In the genomic region with DNA sequence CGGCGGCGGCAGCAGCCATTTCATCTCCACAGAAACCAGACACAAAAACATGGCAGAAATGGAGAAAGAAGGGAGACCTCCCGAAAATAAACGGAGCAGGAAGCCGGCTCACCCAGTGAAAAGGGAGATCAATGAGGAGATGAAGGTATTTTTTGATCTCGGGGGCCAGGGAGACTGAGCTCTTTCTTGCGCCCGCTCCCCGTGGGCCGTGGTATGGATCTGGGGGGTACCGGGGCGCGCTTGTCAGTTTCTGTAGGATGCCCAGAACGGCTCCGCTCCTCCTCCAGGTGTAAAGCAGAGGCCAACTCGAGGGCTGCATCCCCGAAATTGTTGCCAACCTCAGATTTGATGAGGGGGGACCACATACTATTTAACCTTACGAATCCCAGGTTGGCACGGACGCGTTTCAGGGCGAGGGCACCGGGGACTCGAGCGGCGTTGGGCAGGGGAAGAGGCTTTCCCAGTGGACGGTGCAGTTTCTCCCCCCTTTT, we compare ENCODE assay signal across 8 cellular contexts. TPM values are rescaled to one million over a fixed set of nuclear protein-coding genes. Genes with fewer than 3 reads are reported as not detected.
A peak's percentile ranks its signal among the peaks of the same experiment; 100 is the strongest.
DNase-seq lines count a peak whose midpoint lies in the region; ATAC-seq and TF ChIP-seq lines count a peak whose summit lies in the region.

No MANE protein-coding gene starts in this region.

- H3K9me3 ChIP-seq in breast epithelium, result no peaks in the 10 kb centered on the region
- no peaks in the 10 kb centered on the region for H3K9me3 ChIP-seq in lower lobe of right lung
- H3K9me3 ChIP-seq in tibial artery, result no peaks in the 10 kb centered on the region

- H3K27ac ChIP-seq in breast epithelium (peak overlapping the region; percentile 74 to 85), lower lobe of right lung (peak overlapping the region; percentile 58), tibial artery (peak overlapping the region; percentile 83 to 92)

- ATAC-seq in lower lobe of right lung, result peak; percentile 2 to 12

- H3K27me3 ChIP-seq in BJ (ENCODE audit: control insufficient read depth, insufficient read depth, low read length), result peaks cover 35% of the 10 kb centered on the region
- H3K27me3 ChIP-seq in breast epithelium, result peaks cover 0 to 48% of the 10 kb centered on the region in 2 donors
- H3K27me3 ChIP-seq in lower lobe of right lung (ENCODE audit: low read depth), result peaks cover 28% of the 10 kb centered on the region
- H3K27me3 ChIP-seq in tibial artery, result no peaks in the 10 kb centered on the region

- H3K36me3 ChIP-seq in BJ (ENCODE audit: control insufficient read depth, insufficient read depth, low read length) (no peaks in the 10 kb centered on the region), breast epithelium (no peaks in the 10 kb centered on the region), lower lobe of right lung (no peaks in the 10 kb centered on the region), tibial artery (no peaks in the 10 kb centered on the region)

- H3K4me1 ChIP-seq in breast epithelium (peaks cover 0 to 4% of the 10 kb centered on the region in 2 donors), lower lobe of right lung (peaks cover 53% of the 10 kb centered on the region), tibial artery (peaks cover 0 to 44% (median 24%) of the 10 kb centered on the region in 4 donors)

- no peak for TF ChIP-seq POLR2A in breast epithelium (IDR thresholded peaks at IDR 0.05)

- DNase-seq in BJ (ENCODE audit: low read depth) (no peak), breast epithelium (ENCODE audit: low spot score in 2 of 2) (no peak), lower lobe of right lung (no peak), tibial artery (peak in 1 of 2 donors; percentile 23), NCI-H2196 (lab: John Stamatoyannopoulos, UW; ENCODE audit: unreplicated experiment) (no peak)
- no peak for DNase-seq in Jurkat, Clone E6-1 (ENCODE audit: low read depth, low spot score)
- DNase-seq in effector CD4-positive, alpha-beta T cell, result no peak
- DNase-seq in effector CD8-positive, alpha-beta T cell (lab: John Stamatoyannopoulos, UW), result no peak

- POLR2A ChIA-PET in BJ (lab: Charles Lee), result no interaction called here

- intact Hi-C loops in breast epithelium (cut with DNase I; ENCODE audit: low total_unique reads), result no loop called here
- intact Hi-C loops in lower lobe of right lung (cut with DNase I), result no loop called here
- intact Hi-C loops in tibial artery (cut with DNase I; ENCODE audit: low total_unique reads), result loop anchor here (5.0 kb wide), 2 partner anchors 52 to 72 kb away; no protein-coding TSS in a partner anchor

- CTCF ChIA-PET in BJ (lab: Yijun Ruan, JAX), result no interaction called here

- H3K4me3 ChIP-seq in BJ (ENCODE audit: low read depth, low read length) (peak overlapping the region; percentile 45), breast epithelium (peak overlapping the region; percentile 72 to 78 (median 75)), lower lobe of right lung (peak overlapping the region; percentile 74), tibial artery (peak overlapping the region; percentile 76 to 89)
- H3K4me3 ChIP-seq in Jurkat, Clone E6-1 (ENCODE audit: low read length), result peak overlapping the region; percentile 72

- no peak for TF ChIP-seq CTCF in BJ (IDR thresholded peaks at IDR 0.05; ENCODE audit: insufficient read depth, low read depth, low read length)
- no peak for TF ChIP-seq CTCF in breast epithelium (IDR thresholded peaks at IDR 0.05)
- no peak for TF ChIP-seq CTCF in lower lobe of right lung (IDR thresholded peaks at IDR 0.05)
- no peak for TF ChIP-seq CTCF in tibial artery (IDR thresholded peaks at IDR 0.05)

RNA-seq across cellular contexts. Expression of a gene that starts 0.7 kb away (rescaled TPM):
- polyA plus RNA-seq in BJ (2011; rRNA removed), result 0.02 TPM in 1 of 2 replicates, not detected in the other
- polyA minus RNA-seq in BJ (2011; rRNA and poly(A)+ RNA removed), result 0.05 and 0.15 TPM in 2 replicates
- polyA plus RNA-seq in Jurkat, Clone E6-1 (2012; ENCODE audit: insufficient read depth, insufficient read length), result 2.7 TPM
- total RNA-seq in breast epithelium (1 to 10 TPM; 5.6 to 8.2 (median 7.0) TPM), lower lobe of right lung (6.9 TPM)

RNA-seq across cellular contexts. Expression of a gene that starts 31.2 kb away (rescaled TPM):
- polyA plus RNA-seq in BJ (2011; rRNA removed), result 11.6 and 13.9 TPM in 2 replicates
- 15.6 and 22.9 TPM in 2 replicates for polyA minus RNA-seq in BJ (2011; rRNA and poly(A)+ RNA removed)
- 11.0 TPM for polyA plus RNA-seq in Jurkat, Clone E6-1 (2012; ENCODE audit: insufficient read depth, insufficient read length)
- 10 to 100 TPM in 2 of 3 donors, 1 to 10 TPM in 1; 6.9 to 13.5 (median 11.1) TPM for total RNA-seq in breast epithelium
- 14.9 TPM for total RNA-seq in lower lobe of right lung
